Comparison of ENCODE assay signal across 8 cellular contexts in genomic region chrX:47217121-47217851, GRCh38. TPM values are rescaled to one million over a fixed set of nuclear protein-coding genes. Genes with fewer than 3 reads are reported as not detected.
DNase-seq lines count a peak whose midpoint lies in the region; ATAC-seq and TF ChIP-seq lines count a peak whose summit lies in the region.

No MANE protein-coding gene starts in this region.

- CTCF ChIA-PET in activated CD8-positive, alpha-beta memory T cell treated with anti-CD3 and anti-CD28 coated beads, Interleukin-2, amount 10 ng/mL, durations not matched to agents 7 days and 5 days (lab: Charles Lee), result interaction anchor here (0.7 to 1.0 kb wide), 2 partner anchors 95 to 306 kb away, joined by 3 to 4 read pairs; no protein-coding TSS in a partner anchor
- CTCF ChIA-PET in mammary epithelial cell (lab: Charles Lee; ENCODE audit: low non-redundant PET), result interaction anchor here (0.7 kb wide), 1 partner anchor 324 kb away, joined by 6 read pairs; no protein-coding TSS in a partner anchor

- peak overlapping the region; percentile 95 for H3K27ac ChIP-seq in mammary epithelial cell (ENCODE audit: insufficient read depth, low read depth, low read length)

- H3K4me1 ChIP-seq in mammary epithelial cell (ENCODE audit: insufficient read depth, low read length), result peaks cover 26% of the 10 kb centered on the region

- ATAC-seq in activated CD8-positive, alpha-beta memory T cell treated with anti-CD3 and anti-CD28 coated beads, Interleukin-2, amount 10 ng/mL, durations not matched to agents 7 days and 5 days, result no peak
- no peak for ATAC-seq in stimulated activated naive CD8-positive, alpha-beta T cell treated with anti-CD3 and anti-CD28 coated beads, Interleukin-15, amount 100 ng/mL, for 72 hours

- H3K9me3 ChIP-seq in mammary epithelial cell (replicated peaks; ENCODE audit: insufficient read depth, low read length), result no peaks in the 10 kb centered on the region

- H3K4me3 ChIP-seq in mammary epithelial cell (replicated peaks in 1 of 3; ENCODE audit: insufficient read depth in 1 of 3, low read depth in 2 of 3, low read length in 3 of 3), result peak overlapping the region; percentile 26 to 29 (median 28)

- no peaks in the 10 kb centered on the region for H3K27me3 Mint-ChIP-seq in activated CD8-positive, alpha-beta memory T cell treated with anti-CD3 and anti-CD28 coated beads, Interleukin-2, amount 10 ng/mL, durations not matched to agents 7 days and 5 days
- no peaks in the 10 kb centered on the region for H3K27me3 Mint-ChIP-seq in stimulated activated naive CD8-positive, alpha-beta T cell treated with anti-CD3 and anti-CD28 coated beads, Interleukin-15, amount 100 ng/mL, for 72 hours

- H3K79me2 ChIP-seq in mammary epithelial cell (ENCODE audit: insufficient read depth, low read length), result peaks cover 44% of the 10 kb centered on the region

- peaks cover 39% of the 10 kb centered on the region for H3K4me1 Mint-ChIP-seq in activated CD8-positive, alpha-beta memory T cell treated with anti-CD3 and anti-CD28 coated beads, Interleukin-2, amount 10 ng/mL, durations not matched to agents 7 days and 5 days
- H3K4me1 Mint-ChIP-seq in stimulated activated naive CD8-positive, alpha-beta T cell treated with anti-CD3 and anti-CD28 coated beads, Interleukin-15, amount 100 ng/mL, for 72 hours, result peaks cover 47% of the 10 kb centered on the region

- intact Hi-C loops in mammary epithelial cell (cut with micrococcal nuclease) (loop anchor here (1.0 to 5.0 kb wide), 3 partner anchors 95 to 167 kb away; no protein-coding TSS in a partner anchor), posterior cingulate gyrus (cut with DNase I) (loop anchor here (1.0 kb wide), 1 partner anchor 23 kb away; no protein-coding TSS in a partner anchor)

- 15% methylated on average over 20 of the region's 22 CpGs for WGBS in mammary epithelial cell (ENCODE audit: low coverage, missing lambda C conversion rate)

- peak overlapping the region; percentile 71 for H3K9ac ChIP-seq in mammary epithelial cell (ENCODE audit: insufficient read depth, low read length)

- in situ Hi-C loops in mammary epithelial cell (cut with MboI; ENCODE audit: low sequenced_read_pairs in 2 of 2), result loop anchor here in 1 of 2 donors (25.0 kb wide), 1 partner anchor 270 kb away; the partner anchor contains the start of gene ZNF41

- peaks cover 28% of the 10 kb centered on the region for H3K36me3 Mint-ChIP-seq in activated CD8-positive, alpha-beta memory T cell treated with anti-CD3 and anti-CD28 coated beads, Interleukin-2, amount 10 ng/mL, durations not matched to agents 7 days and 5 days

- peak overlapping the region; percentile 94 for H3K27ac Mint-ChIP-seq in activated CD8-positive, alpha-beta memory T cell treated with anti-CD3 and anti-CD28 coated beads, Interleukin-2, amount 10 ng/mL, durations not matched to agents 7 days and 5 days
- peak overlapping the region; percentile 91 to 98 for H3K27ac Mint-ChIP-seq in stimulated activated naive CD8-positive, alpha-beta T cell treated with anti-CD3 and anti-CD28 coated beads, Interleukin-15, amount 100 ng/mL, for 72 hours

- H4K20me1 ChIP-seq in mammary epithelial cell (ENCODE audit: insufficient read depth, low read length), result no peaks in the 10 kb centered on the region

- H3K36me3 ChIP-seq in mammary epithelial cell (ENCODE audit: insufficient read depth, low read length), result peaks cover 29% of the 10 kb centered on the region

- BruUV-seq in mammary epithelial cell (replicated peaks; lab: Mats Ljungman, UMichigan), result TSS peak; percentile 85

- H3K4me2 ChIP-seq in mammary epithelial cell (ENCODE audit: insufficient read depth, low read depth, low read length), result peak overlapping the region; percentile 75

- peak overlapping the region; percentile 80 for H3K4me3 Mint-ChIP-seq in activated CD8-positive, alpha-beta memory T cell treated with anti-CD3 and anti-CD28 coated beads, Interleukin-2, amount 10 ng/mL, durations not matched to agents 7 days and 5 days
- peak overlapping the region; percentile 92 to 93 for H3K4me3 Mint-ChIP-seq in stimulated activated naive CD8-positive, alpha-beta T cell treated with anti-CD3 and anti-CD28 coated beads, Interleukin-15, amount 100 ng/mL, for 72 hours

- TF ChIP-seq CTCF in mammary epithelial cell (conservative IDR thresholded peaks at IDR 0.05 in 1 of 2, IDR thresholded peaks at IDR 0.05 in 1 of 2; ENCODE audit: extremely low read depth in 1 of 2, insufficient read depth in 1 of 2, low read depth in 1 of 2, low read length in 2 of 2), result no peak

- dilution Hi-C loops in mammary epithelial cell (cut with HindIII; ENCODE audit: low sequenced_read_pairs), result loop anchor here (5.0 kb wide), 1 partner anchor 165 kb away; no protein-coding TSS in a partner anchor

- H2AFZ ChIP-seq in mammary epithelial cell (ENCODE audit: low read depth, low read length), result no peak overlapping the region

- no peaks in the 10 kb centered on the region for H3K9me3 Mint-ChIP-seq in activated CD8-positive, alpha-beta memory T cell treated with anti-CD3 and anti-CD28 coated beads, Interleukin-2, amount 10 ng/mL, durations not matched to agents 7 days and 5 days (ENCODE audit: low read depth)
- H3K9me3 Mint-ChIP-seq in stimulated activated naive CD8-positive, alpha-beta T cell treated with anti-CD3 and anti-CD28 coated beads, Interleukin-15, amount 100 ng/mL, for 72 hours, result no peaks in the 10 kb centered on the region

- no peak for DNase-seq in activated CD8-positive, alpha-beta memory T cell treated with anti-CD3 and anti-CD28 coated beads, Interleukin-2, amount 10 ng/mL, durations not matched to agents 7 days and 5 days
- no peak for DNase-seq in activated CD8-positive, alpha-beta memory T cell treated with anti-CD3 and anti-CD28 coated beads, Interleukin-2, amount 50 U/mL, for 48 hours
- DNase-seq in RPMI7951 (ENCODE audit: low read depth) (peak; percentile 96), mammary epithelial cell (peak; percentile 86), kidney tubule cell (ENCODE audit: low spot score) (peak; percentile 69), middle frontal gyrus (ENCODE audit: extremely low spot score, low spot score) (no peak), posterior cingulate gyrus (no peak)
- DNase-seq in stimulated activated naive CD8-positive, alpha-beta T cell treated with anti-CD3 and anti-CD28 coated beads, Interleukin-15, amount 100 ng/mL, for 72 hours, result peak in 1 of 2 donors; percentile 10

- no peaks in the 10 kb centered on the region for H3K27me3 ChIP-seq in mammary epithelial cell (ENCODE audit: insufficient read depth, low read length)

RNA-seq across cellular contexts. Expression of gene CDK16, which starts 1.2 kb away (rescaled TPM):
- 10 to 100 TPM; 61.4 to 80.6 TPM for total RNA-seq in activated CD8-positive, alpha-beta memory T cell treated with anti-CD3 and anti-CD28 coated beads, Interleukin-2, amount 10 ng/mL, durations not matched to agents 7 days and 5 days
- 143 and 179 TPM in 2 replicates for total RNA-seq in RPMI7951 (2014; rRNA removed; shearing (Covaris generic))
- 100 to 1,000 TPM; 110 to 163 TPM for total RNA-seq in mammary epithelial cell
- polyA plus RNA-seq in mammary epithelial cell, result 176 TPM
- 203 TPM for polyA minus RNA-seq in mammary epithelial cell

RNA-seq across cellular contexts. Expression of gene USP11, which starts 15.5 kb away (rescaled TPM):
- 10 to 100 TPM; 54.8 to 72.7 TPM for total RNA-seq in activated CD8-positive, alpha-beta memory T cell treated with anti-CD3 and anti-CD28 coated beads, Interleukin-2, amount 10 ng/mL, durations not matched to agents 7 days and 5 days
- 35.5 and 36.4 TPM in 2 replicates for total RNA-seq in RPMI7951 (2014; rRNA removed; shearing (Covaris generic))
- 10 to 100 TPM; 23.7 to 27.3 TPM for total RNA-seq in mammary epithelial cell
- 14.2 TPM for polyA plus RNA-seq in mammary epithelial cell
- polyA minus RNA-seq in mammary epithelial cell, result 71.7 TPM

RNA-seq across cellular contexts. Expression of gene UBA1, which starts 23.7 kb away (rescaled TPM):
- total RNA-seq in activated CD8-positive, alpha-beta memory T cell treated with anti-CD3 and anti-CD28 coated beads, Interleukin-2, amount 10 ng/mL, durations not matched to agents 7 days and 5 days, result 100 to 1,000 TPM; 177 to 204 TPM
- 254 and 283 TPM in 2 replicates for total RNA-seq in RPMI7951 (2014; rRNA removed; shearing (Covaris generic))
- 100 to 1,000 TPM; 231 to 360 TPM for total RNA-seq in mammary epithelial cell
- polyA plus RNA-seq in mammary epithelial cell, result 359 TPM
- 578 TPM for polyA minus RNA-seq in mammary epithelial cell

Comparison
In these comparisons a context has a peak if more than half of its experiments do, and no peak if none do; other contexts are left out.
1. DNase-seq: peak in RPMI7951 (single experiment), mammary epithelial cell (single experiment) and kidney tubule cell (single experiment); none in activated CD8-positive, alpha-beta memory T cell treated with anti-CD3 and anti-CD28 coated beads, Interleukin-2, amount 10 ng/mL, durations not matched to agents 7 days and 5 days (single experiment), activated CD8-positive, alpha-beta memory T cell treated with anti-CD3 and anti-CD28 coated beads, Interleukin-2, amount 50 U/mL, for 48 hours (single experiment), middle frontal gyrus (single experiment) and posterior cingulate gyrus (0 of 10).